In the genomic region with DNA sequence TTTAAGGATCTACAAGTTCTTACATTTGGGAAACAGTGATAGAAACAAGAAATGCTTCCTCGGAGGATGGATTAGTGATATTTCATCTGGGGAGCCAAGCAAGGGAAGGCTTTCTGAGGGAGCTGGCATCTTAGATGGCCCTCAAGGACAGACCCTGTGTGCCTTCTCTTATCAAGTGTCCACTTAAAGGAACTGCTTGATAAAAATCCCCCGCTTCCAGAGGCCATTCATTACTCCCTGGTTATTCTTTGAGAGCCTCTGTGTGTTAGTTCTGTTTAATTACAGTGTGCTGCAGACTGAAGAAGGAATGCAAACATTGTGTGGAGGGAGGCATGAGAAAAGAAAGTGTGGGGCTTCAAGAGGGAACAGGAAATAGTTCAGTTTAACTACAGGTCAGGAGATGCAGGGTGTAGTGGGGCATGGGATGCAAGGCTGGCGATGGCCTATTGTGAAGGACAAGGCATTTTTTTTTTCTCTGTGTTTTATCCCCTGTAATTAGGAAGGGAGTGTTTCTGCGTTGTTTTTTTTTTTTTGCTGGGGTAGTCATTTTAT, we compare ENCODE assay signal across 25 cellular contexts.
DNase-seq lines count a peak whose midpoint lies in the region; ATAC-seq and TF ChIP-seq lines count a peak whose summit lies in the region.
"Had no signal": no experiment of that assay in that cellular context is flagged by ENCODE, and none has a peak within 500 bp of the region (broad histone marks: within the 10 kb centered on the region; RNA-seq: fewer than 3 reads in every experiment).

No MANE protein-coding gene starts in this region.

- no peaks in the 10 kb centered on the region for H3K36me3 ChIP-seq in NT2/D1 (ENCODE audit: insufficient read depth, insufficient read length, low read length)
- H3K36me3 ChIP-seq: BLaER1 treated with 17β-estradiol and CSF1 and Interleukin-3, amounts not matched to agents 10 nM and 100 nM; breast epithelium; gastroesophageal sphincter; HAP-1; right lobe of liver; thyroid gland had no signal

- H3K27me3 ChIP-seq in NT2/D1 (ENCODE audit: insufficient read depth, insufficient read length) = no peaks in the 10 kb centered on the region
- H3K27me3 ChIP-seq: BLaER1 treated with 17β-estradiol and CSF1 and Interleukin-3, amounts not matched to agents 10 nM and 100 nM; breast epithelium; gastroesophageal sphincter; right lobe of liver; thyroid gland had no signal

- peak overlapping the region; percentile 29 for H3K4me3 Mint-ChIP-seq in nephron progenitor cell
- H3K4me3 Mint-ChIP-seq: activated CD4-positive, alpha-beta T cell treated with anti-CD3 and anti-CD28 coated beads for 36 hours; activated T-cell treated with anti-CD3 and anti-CD28 coated beads, Interleukin-2, amount 50 U/mL, for 24 hours; natural killer cell; stimulated activated naive CD8-positive, alpha-beta T cell treated with anti-CD3 and anti-CD28 coated beads, Interleukin-15, Interleukin-2, amounts not matched to agents 100 ng/mL and 50 ng/mL, for 24 hours had no signal

- H3K9me3 ChIP-seq in NT2/D1 (ENCODE audit: insufficient read depth, low read length) = peaks cover 9% of the 10 kb centered on the region
- H3K9me3 ChIP-seq: BLaER1 treated with 17β-estradiol and CSF1 and Interleukin-3, amounts not matched to agents 10 nM and 100 nM; breast epithelium; gastroesophageal sphincter; HAP-1; right lobe of liver; thyroid gland had no signal

- H3K4me1 Mint-ChIP-seq in nephron progenitor cell = peaks cover 55% of the 10 kb centered on the region
- H3K4me1 Mint-ChIP-seq: activated CD4-positive, alpha-beta T cell treated with anti-CD3 and anti-CD28 coated beads for 36 hours; natural killer cell had no signal

- no peaks in the 10 kb centered on the region for H3K27me3 Mint-ChIP-seq in nephron progenitor cell (ENCODE audit: low read depth, poor library complexity)

- no peak for TF ChIP-seq CTCF in nephron progenitor cell (IDR thresholded peaks at IDR 0.05)

- no peak overlapping the region for H3K27ac Mint-ChIP-seq in nephron progenitor cell
- H3K27ac Mint-ChIP-seq: activated CD4-positive, alpha-beta T cell treated with anti-CD3 and anti-CD28 coated beads for 36 hours; activated T-cell treated with anti-CD3 and anti-CD28 coated beads, Interleukin-2, amount 50 U/mL, for 24 hours; natural killer cell; stimulated activated naive CD8-positive, alpha-beta T cell treated with anti-CD3 and anti-CD28 coated beads, Interleukin-15, Interleukin-2, amounts not matched to agents 100 ng/mL and 50 ng/mL, for 24 hours had no signal

- H3K4me1 ChIP-seq in NT2/D1 (ENCODE audit: insufficient read depth, insufficient read length) = no peaks in the 10 kb centered on the region
- H3K4me1 ChIP-seq: BLaER1 treated with 17β-estradiol and CSF1 and Interleukin-3, amounts not matched to agents 10 nM and 100 nM; breast epithelium; gastroesophageal sphincter; right lobe of liver; thyroid gland had no signal

- peaks cover 23% of the 10 kb centered on the region for H3K9me3 Mint-ChIP-seq in nephron progenitor cell
- H3K9me3 Mint-ChIP-seq: activated T-cell treated with anti-CD3 and anti-CD28 coated beads, Interleukin-2, amount 50 U/mL, for 24 hours; natural killer cell; stimulated activated naive CD8-positive, alpha-beta T cell treated with anti-CD3 and anti-CD28 coated beads, Interleukin-15, Interleukin-2, amounts not matched to agents 100 ng/mL and 50 ng/mL, for 24 hours had no signal

- H3K9ac ChIP-seq in NT2/D1 (ENCODE audit: insufficient read length, low read depth) = no peak overlapping the region
- H3K9ac ChIP-seq: BLaER1 treated with 17β-estradiol and CSF1 and Interleukin-3, amounts not matched to agents 10 nM and 100 nM; parathyroid adenoma had no signal

- H3K36me3 Mint-ChIP-seq in nephron progenitor cell (ENCODE audit: low read depth) = peaks cover 27% of the 10 kb centered on the region
- H3K36me3 Mint-ChIP-seq: natural killer cell had no signal

- no peak overlapping the region for H3K4me3 ChIP-seq in NT2/D1 (ENCODE audit: insufficient read length, low read depth)
- H3K4me3 ChIP-seq: BLaER1 treated with 17β-estradiol and CSF1 and Interleukin-3, amounts not matched to agents 10 nM and 100 nM; breast epithelium; gastroesophageal sphincter; HAP-1; right lobe of liver; thyroid gland had no signal

- DNase-seq in DMS153 treated with DMSO at 0.1 percent for 48 hours (lab: John Stamatoyannopoulos, UW; ENCODE audit: unreplicated experiment) (peak; percentile 73), NCI-H1105 treated with DMSO at 0.1 percent for 48 hours (lab: John Stamatoyannopoulos, UW) (peak; percentile 66), NT2/D1 (ENCODE audit: low read depth, low spot score) (peak; percentile 18), nephron progenitor cell (no peak), cerebellum (ENCODE audit: low spot score) (no peak), NCI-H2171 treated with DMSO at 0.1 percent for 48 hours (lab: John Stamatoyannopoulos, UW) (no peak)
- DNase-seq: activated CD4-positive, alpha-beta T cell treated with anti-CD3 and anti-CD28 coated beads for 36 hours; activated T-cell treated with anti-CD3 and anti-CD28 coated beads, Interleukin-2, amount 50 U/mL, for 24 hours; IMR-90; islet precursor cell; natural killer cell; NCI-H187 treated with DMSO at 0.1 percent for 48 hours; NCI-H345; NK-92 treated with Interleukin-12 subunit alpha and Interleukin-12 subunit beta, amount 100 ng/mL, for 24 hours; right lobe of liver; T-helper 1 cell; thyroid gland had no signal

- ATAC-seq in GM21717 (IDR thresholded peaks at IDR 0.05; ENCODE audit: unreplicated experiment) (no peak), HG03108 (IDR thresholded peaks at IDR 0.05; ENCODE audit: unreplicated experiment) (no peak)
- ATAC-seq: activated CD4-positive, alpha-beta T cell treated with anti-CD3 and anti-CD28 coated beads for 36 hours; gastroesophageal sphincter; natural killer cell; right lobe of liver had no signal

Comparison
In these comparisons a context has a peak if more than half of its experiments do, and no peak if none do; other contexts are left out.
1. DNase-seq: peak in DMS153 treated with DMSO at 0.1 percent for 48 hours (single experiment), NCI-H1105 treated with DMSO at 0.1 percent for 48 hours (single experiment) and NT2/D1 (single experiment); none in nephron progenitor cell (single experiment), cerebellum (single experiment) and NCI-H2171 treated with DMSO at 0.1 percent for 48 hours (single experiment).